ENCODE assay signal across 8 cellular contexts in the genomic region with DNA sequence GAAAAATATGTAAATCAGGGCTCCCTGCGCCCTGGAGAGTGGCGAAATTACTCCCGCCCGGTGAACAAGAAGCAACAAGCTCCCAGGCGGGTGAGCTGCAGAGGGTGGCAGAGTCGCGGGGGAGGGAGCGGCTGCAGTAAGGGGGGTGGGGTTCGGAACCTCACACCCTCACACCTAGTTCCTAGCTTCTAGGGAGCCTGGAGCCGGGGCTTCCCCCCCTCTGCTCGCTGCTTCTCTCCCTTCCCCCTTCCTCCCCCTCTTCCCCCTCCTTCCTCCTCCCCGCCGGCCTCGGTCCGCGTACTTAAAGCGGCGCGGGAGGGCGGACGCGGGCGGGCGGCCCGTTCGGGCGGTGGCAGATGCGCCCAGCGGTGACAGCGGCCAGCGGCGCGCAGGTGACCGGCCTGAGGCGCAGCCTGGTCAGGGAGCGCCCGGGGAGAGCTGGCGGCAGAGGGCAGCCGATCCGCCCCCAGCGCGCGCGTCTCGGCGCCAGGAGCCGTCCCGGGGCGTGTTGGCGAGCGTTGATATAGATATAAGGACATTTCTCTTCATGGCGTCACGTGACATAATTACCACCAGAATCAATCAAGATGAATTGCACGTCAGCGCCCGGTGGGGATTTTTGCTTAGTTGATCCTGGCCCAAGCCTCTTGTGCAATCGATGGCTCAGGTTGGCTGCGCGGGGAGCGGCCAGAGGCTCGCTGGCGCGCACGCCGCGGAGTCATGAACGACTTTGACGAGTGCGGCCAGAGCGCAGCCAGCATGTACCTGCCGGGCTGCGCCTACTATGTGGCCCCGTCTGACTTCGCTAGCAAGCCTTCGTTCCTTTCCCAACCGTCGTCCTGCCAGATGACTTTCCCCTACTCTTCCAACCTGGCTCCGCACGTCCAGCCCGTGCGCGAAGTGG. TPM values are rescaled to one million over a fixed set of nuclear protein-coding genes. Genes with fewer than 3 reads are reported as not detected.
DNase-seq lines count a peak whose midpoint lies in the region; ATAC-seq and TF ChIP-seq lines count a peak whose summit lies in the region.

TSS of gene HOXD11 (plus strand) at position 645 of the 904 bp plus-strand sequence. CDS start at position 721, 76 bp downstream.

- BruUV-seq in Panc1 (replicated peaks; lab: Mats Ljungman, UMichigan), result no TSS peak

- H3K9me3 ChIP-seq in left ventricle myocardium inferior (replicated peaks), result no peaks in the 10 kb centered on the region
- no peaks in the 10 kb centered on the region for H3K9me3 ChIP-seq in Panc1 (ENCODE audit: control insufficient read depth, insufficient read depth, low read depth, low read length)
- no peaks in the 10 kb centered on the region for H3K9me3 ChIP-seq in esophagus squamous epithelium

- CTCF ChIA-PET in Panc1 (lab: Charles Lee), result interaction anchor here (0.7 to 0.8 kb wide), 2 partner anchors 32 to 545 kb away, joined by 3 read pairs; no protein-coding TSS in a partner anchor

- H3K27ac ChIP-seq in left ventricle myocardium inferior (replicated peaks) (no peak within 1 kb of the TSS), Panc1 (ENCODE audit: low read length) (no peak within 1 kb of the TSS), esophagus squamous epithelium (no peak within 1 kb of the TSS)

- H3K27me3 ChIP-seq in left ventricle myocardium inferior (ENCODE audit: low read depth), result peaks cover 99% of the 10 kb centered on the region
- H3K27me3 ChIP-seq in Panc1 (ENCODE audit: control insufficient read depth, insufficient read depth, low read length), result 0 out of 2 replicates have a peak, but pooled peaks cover 3% of the 10 kb centered on the region
- H3K27me3 ChIP-seq in esophagus squamous epithelium, result peaks cover 27 to 100% (median 81%) of the 10 kb centered on the region in 4 donors

- no peak for TF ChIP-seq POLR2A in esophagus squamous epithelium (IDR thresholded peaks at IDR 0.05)

- peaks cover 44% of the 10 kb centered on the region for H3K4me1 ChIP-seq in left ventricle myocardium inferior
- peaks cover 8% of the 10 kb centered on the region for H3K4me1 ChIP-seq in Panc1 (ENCODE audit: control insufficient read depth, insufficient read depth, low read length)
- H3K4me1 ChIP-seq in esophagus squamous epithelium, result peaks cover 18 to 50% (median 31%) of the 10 kb centered on the region in 3 donors

- H3K36me3 ChIP-seq in left ventricle myocardium inferior, result no peaks in the 10 kb centered on the region
- H3K36me3 ChIP-seq in Panc1 (ENCODE audit: control insufficient read depth, insufficient read depth, low read length), result no peaks in the 10 kb centered on the region
- H3K36me3 ChIP-seq in esophagus squamous epithelium, result no peaks in the 10 kb centered on the region

- in situ Hi-C loops in Panc1 (cut with HindIII; ENCODE audit: low pct_unique_long_range_greater_than_20kb, low sequenced_read_pairs), result no loop called here

- POLR2A ChIA-PET in Panc1 (lab: Charles Lee), result interaction anchor here (0.6 to 0.8 kb wide), 2 partner anchors 103 to 530 kb away, joined by 4 to 7 read pairs; no protein-coding TSS in a partner anchor

- H3K4me3 ChIP-seq in left ventricle myocardium inferior (peak within 1 kb of the TSS; percentile 46), Panc1 (ENCODE audit: low read depth in 2 of 2, low read length in 2 of 2) (peak within 1 kb of the TSS; percentile 41 to 43), esophagus squamous epithelium (peak within 1 kb of the TSS; percentile 24 to 66 (median 37))

- DNase-seq in left ventricle myocardium inferior (no peak), Right ventricle myocardium superior (no peak), Panc1 (ENCODE audit: low read depth, low spot score) (no peak), esophagus squamous epithelium (lab: John Stamatoyannopoulos, UW) (no peak), sciatic nerve (ENCODE audit: low spot score) (no peak), SKM-1 treated with dmso at 0.1 percent for 144 hours (lab: John Stamatoyannopoulos, UW; ENCODE audit: unreplicated experiment) (no peak), left ventricle myocardium superior (no peak)

- WGBS in esophagus squamous epithelium, 2 donors, result 0% methylated on average over 3 to 5 of the region's 82 CpGs

- intact Hi-C loops in left ventricle myocardium inferior (cut with micrococcal nuclease) (no loop called here), Right ventricle myocardium superior (cut with DNase I) (no loop called here), Panc1 (cut with micrococcal nuclease; ENCODE audit: unreplicated experiment) (no loop called here), esophagus squamous epithelium (cut with DNase I) (no loop called here), sciatic nerve (cut with DNase I) (no loop called here), left ventricle myocardium superior (cut with micrococcal nuclease) (no loop called here)

- TF ChIP-seq CTCF in left ventricle myocardium inferior (IDR thresholded peaks at IDR 0.05; ENCODE audit: borderline replicate concordance), result no peak
- TF ChIP-seq CTCF in Panc1 (IDR thresholded peaks at IDR 0.05), result no peak
- TF ChIP-seq CTCF in esophagus squamous epithelium (IDR thresholded peaks at IDR 0.05), result no peak

- ATAC-seq in Right ventricle myocardium superior (ENCODE audit: poor library complexity) (no peak), Panc1 (peak; percentile 63), sciatic nerve (peak; percentile 57), HG03097 (IDR thresholded peaks at IDR 0.05; ENCODE audit: low FRiP score, unreplicated experiment) (no peak), left ventricle myocardium superior (no peak)

RNA-seq across cellular contexts. Expression of gene HOXD11, which starts in this region (rescaled TPM):
- total RNA-seq in left ventricle myocardium inferior (not detected), Right ventricle myocardium superior (not detected), Panc1 (2021; ENCODE audit: unreplicated experiment) (0.49 TPM), esophagus squamous epithelium (not detected), sciatic nerve (0.40 TPM), left ventricle myocardium superior (not detected)
- polyA plus RNA-seq in Panc1 (2012; ENCODE audit: insufficient read length), result 0.35 TPM

Comparison
In these comparisons a context has a peak if more than half of its experiments do, and no peak if none do; other contexts are left out.
1. Peak in ATAC-seq and H3K4me3 ChIP-seq in Panc1; RNA of the gene not detected or under 1 TPM.
2. Peak in ATAC-seq in sciatic nerve; RNA of the gene not detected or under 1 TPM.